1 cellular context compared by ENCODE assay signal in genomic region chr10:73879296-73880173, GRCh38.
TF ChIP-seq lines count a peak whose summit lies in the region.

No MANE protein-coding gene starts in this region.

TF ChIP-seq in K562, 482 proteins besides CTCF, POLR2A, EP300 and RAD21 (continued from another document and continues in another):
- TF ChIP-seq CBX3 (IDR thresholded peaks at IDR 0.05; ENCODE audit: borderline replicate concordance in 1 of 2, low read length in 2 of 2) (peak in 1 of 2 experiments; percentile 85; a peak in 1 of 3 replicates), PHTF2 (CRISPR knock-in tag; IDR thresholded peaks at IDR 0.05) (no peak), POLR2AphosphoS2 (IDR thresholded peaks at IDR 0.05; ENCODE audit: low read length) (no peak), TFAP4 (CRISPR knock-in tag; IDR thresholded peaks at IDR 0.05; ENCODE audit: borderline replicate concordance) (peak; percentile 87), SMAD4 (CRISPR knock-in tag; conservative IDR thresholded peaks at IDR 0.05) (peak; percentile 48; the same call in 1 of the 2 replicates), FOXO4 (CRISPR knock-in tag; IDR thresholded peaks at IDR 0.05) (no peak), ZNF511 (CRISPR knock-in tag; IDR thresholded peaks at IDR 0.05) (no peak), NCOR1 (IDR thresholded peaks at IDR 0.05) (no peak; the same call in 1 of the 2 replicates), VEZF1 (CRISPR knock-in tag; IDR thresholded peaks at IDR 0.05) (peak; percentile 74), DDX20 (tag; IDR thresholded peaks at IDR 0.05; ENCODE audit: low read depth) (no peak), HSF4 (CRISPR knock-in tag; IDR thresholded peaks at IDR 0.05; ENCODE audit: borderline replicate concordance) (no peak), IRF1 (CRISPR knock-in tag; IDR thresholded peaks at IDR 0.05; ENCODE audit: borderline replicate concordance) (no peak), KLF6 (CRISPR knock-in tag; IDR thresholded peaks at IDR 0.05; ENCODE audit: borderline replicate concordance) (no peak), ZNF324 (CRISPR knock-in tag; IDR thresholded peaks at IDR 0.05) (no peak), CGGBP1 (CRISPR knock-in tag; IDR thresholded peaks at IDR 0.05) (no peak), MGA (IDR thresholded peaks at IDR 0.05) (peak; percentile 69), ZNF274 (IDR thresholded peaks at IDR 0.05; ENCODE audit: borderline replicate concordance, low read depth, low read length) (no peak), MXD1 (CRISPR knock-in tag; IDR thresholded peaks at IDR 0.05; ENCODE audit: borderline replicate concordance, poor library complexity, severe bottlenecking) (no peak), NEUROD1 (IDR thresholded peaks at IDR 0.05; ENCODE audit: borderline replicate concordance, low read depth, low read length, partially characterized antibody) (peak; percentile 71), CREB3L1 (IDR thresholded peaks at IDR 0.05; ENCODE audit: borderline replicate concordance, low read depth) (0 out of 2 replicates have a peak, but pooled peaks have one; percentile 46), MNT (conservative IDR thresholded peaks at IDR 0.05) (peak; percentile 94 to 97), SNIP1 (IDR thresholded peaks at IDR 0.05; ENCODE audit: low read depth) (no peak), ATF3 (IDR thresholded peaks at IDR 0.05) (peak; percentile 92), ATF3 (CRISPR knock-in tag; conservative IDR thresholded peaks at IDR 0.05) (peak; percentile 90), NR4A1 (CRISPR knock-in tag; IDR thresholded peaks at IDR 0.05) (no peak), NR4A1 (tag; IDR thresholded peaks at IDR 0.05) (no peak), ILK (tag; IDR thresholded peaks at IDR 0.05; ENCODE audit: borderline replicate concordance, low read depth) (no peak), ZZZ3 (IDR thresholded peaks at IDR 0.05) (no peak), SNRNP70 (optimal IDR thresholded peaks at IDR 0.05; ENCODE audit: low read depth, low read length) (no peak), SMARCB1 (IDR thresholded peaks at IDR 0.05; ENCODE audit: insufficient read length, low read depth) (no peak), POLR3A (IDR thresholded peaks at IDR 0.05; ENCODE audit: borderline replicate concordance, extremely low read depth, insufficient read depth, insufficient read length) (no peak), CBX1 (IDR thresholded peaks at IDR 0.05; ENCODE audit: low read depth) (0 out of 2 replicates have a peak, but pooled peaks have one; percentile 68), IFI16 (CRISPR knock-in tag; IDR thresholded peaks at IDR 0.05) (no peak), CBFA2T3 (IDR thresholded peaks at IDR 0.05) (0 out of 2 replicates have a peak, but pooled peaks have one; percentile 29), ZNF239 (CRISPR knock-in tag; IDR thresholded peaks at IDR 0.05) (no peak), HIVEP1 (CRISPR knock-in tag; IDR thresholded peaks at IDR 0.05) (no peak), ILF3 (IDR thresholded peaks at IDR 0.05; ENCODE audit: borderline replicate concordance) (no peak)
